17 cellular contexts compared by ENCODE assay signal in genomic region chr7:641269-641671, GRCh38.
A peak's percentile ranks its signal among the peaks of the same experiment; 100 is the strongest.
DNase-seq lines count a peak whose midpoint lies in the region; ATAC-seq and TF ChIP-seq lines count a peak whose summit lies in the region.
"Had no signal": no experiment of that assay in that cellular context is flagged by ENCODE, and none has a peak within 500 bp of the region (broad histone marks: within the 10 kb centered on the region; RNA-seq: fewer than 3 reads in every experiment).

No MANE protein-coding gene starts in this region.

- DNase-seq in DMS 273 (lab: John Stamatoyannopoulos, UW; ENCODE audit: unreplicated experiment): peak; percentile 98
- peak; percentile 85 for DNase-seq in LHCN-M2 (ENCODE audit: low read depth)
- no peak for DNase-seq in Panc1 (ENCODE audit: low read depth, low spot score)
- DNase-seq in left ventricle myocardium inferior: no peak
- no peak for DNase-seq in NK-92 (lab: John Stamatoyannopoulos, UW; ENCODE audit: unreplicated experiment)
- no peak for DNase-seq in NCI-H2196 (lab: John Stamatoyannopoulos, UW; ENCODE audit: unreplicated experiment)
- no peak for DNase-seq in OCI-M1 (lab: John Stamatoyannopoulos, UW)
- DNase-seq: activated B cell treated with CpG ODN at 0.5 μM for 24 hours; activated naive CD8-positive, alpha-beta T cell treated with anti-CD3 and anti-CD28 coated beads for 36 hours; BE2C; GOT3; MM.1S; right lobe of liver; stimulated activated CD4-positive, alpha-beta T cell treated with anti-CD3 and anti-CD28 coated beads, Interleukin-4, amount 100 ng/mL, for 4 hours had no signal

- H3K27ac ChIP-seq in Panc1 (ENCODE audit: low read length) (no peak overlapping the region), left ventricle myocardium inferior (replicated peaks) (peak overlapping the region; percentile 70)
- H3K27ac ChIP-seq: right lobe of liver, SK-N-MC had no signal

- intact Hi-C loops in Panc1 (cut with micrococcal nuclease; ENCODE audit: unreplicated experiment): no loop called here
- intact Hi-C loops in left ventricle myocardium inferior (cut with micrococcal nuclease): no loop called here

- in situ Hi-C loops in Panc1 (cut with HindIII; ENCODE audit: low pct_unique_long_range_greater_than_20kb, low sequenced_read_pairs): no loop called here

- no TSS peak for BruUV-seq in Panc1 (replicated peaks; lab: Mats Ljungman, UMichigan)

- H3K4me3 ChIP-seq in Panc1 (ENCODE audit: low read depth in 2 of 2, low read length in 2 of 2) (no peak overlapping the region), left ventricle myocardium inferior (peak overlapping the region; percentile 58)
- H3K4me3 ChIP-seq: right lobe of liver, SK-N-MC had no signal

- no peaks in the 10 kb centered on the region for H3K36me3 ChIP-seq in Panc1 (ENCODE audit: control insufficient read depth, insufficient read depth, low read length)
- H3K36me3 ChIP-seq in left ventricle myocardium inferior: no peaks in the 10 kb centered on the region
- H3K36me3 ChIP-seq: BE2C, right lobe of liver had no signal

- H3K4me1 ChIP-seq in Panc1 (ENCODE audit: control insufficient read depth, insufficient read depth, low read length) (peaks cover 5% of the 10 kb centered on the region), left ventricle myocardium inferior (peaks cover 20% of the 10 kb centered on the region)
- H3K4me1 ChIP-seq: BE2C, right lobe of liver had no signal

- H3K9me3 ChIP-seq in Panc1 (ENCODE audit: control insufficient read depth, insufficient read depth, low read depth, low read length) (no peaks in the 10 kb centered on the region), left ventricle myocardium inferior (replicated peaks) (peaks cover 9% of the 10 kb centered on the region)
- H3K9me3 ChIP-seq: BE2C, right lobe of liver had no signal

- H3K27me3 ChIP-seq in Panc1 (ENCODE audit: control insufficient read depth, insufficient read depth, low read length): no peaks in the 10 kb centered on the region
- no peaks in the 10 kb centered on the region for H3K27me3 ChIP-seq in left ventricle myocardium inferior (ENCODE audit: low read depth)
- H3K27me3 ChIP-seq: BE2C, right lobe of liver had no signal

- no peak for TF ChIP-seq CTCF in Panc1 (IDR thresholded peaks at IDR 0.05)
- no peak for TF ChIP-seq CTCF in left ventricle myocardium inferior (IDR thresholded peaks at IDR 0.05; ENCODE audit: borderline replicate concordance)

- CTCF ChIA-PET in Panc1 (lab: Charles Lee): no interaction called here

- peak; percentile 55 for ATAC-seq in Panc1
- ATAC-seq in GM18520 (IDR thresholded peaks at IDR 0.05; ENCODE audit: unreplicated experiment): no peak
- ATAC-seq: stimulated activated memory B cell treated with anti-CD40 and anti-IgM and Interleukin-4, amounts not matched to agents 10 μg/mL and 1 μg/mL and 100 μg/mL, for 72 hours had no signal

- POLR2A ChIA-PET in Panc1 (lab: Charles Lee): interaction anchor here (0.6 kb wide), 1 partner anchor 18 kb away, joined by 6 read pairs; no protein-coding TSS in a partner anchor

Comparison
In these comparisons a context has a peak if more than half of its experiments do, and no peak if none do; other contexts are left out.
1. DNase-seq: peak in DMS 273 (single experiment) and LHCN-M2 (single experiment); none in Panc1 (single experiment), left ventricle myocardium inferior (single experiment), NK-92 (single experiment), NCI-H2196 (single experiment) and OCI-M1 (single experiment).